ENCODE assay signal across 8 cellular contexts in genomic region chr20:3165473-3166337, GRCh38. TPM values are rescaled to one million over a fixed set of nuclear protein-coding genes. Genes with fewer than 3 reads are reported as not detected.
DNase-seq lines count a peak whose midpoint lies in the region; ATAC-seq and TF ChIP-seq lines count a peak whose summit lies in the region.

No MANE protein-coding gene starts in this region.

- H3K4me1 ChIP-seq in GM23248 (ENCODE audit: insufficient read depth) (no peaks in the 10 kb centered on the region), neural progenitor cell (peaks cover 3% of the 10 kb centered on the region), thyroid gland (peaks cover 13 to 33% of the 10 kb centered on the region in 2 donors)

- no peaks in the 10 kb centered on the region for H3K9me2 ChIP-seq in GM23248 (ENCODE audit: insufficient read depth)

- no peaks in the 10 kb centered on the region for H3K79me2 ChIP-seq in GM23248 (ENCODE audit: insufficient read depth)
- H3K79me2 ChIP-seq in neural progenitor cell (ENCODE audit: low read depth): no peaks in the 10 kb centered on the region

- intact Hi-C loops in left ventricle myocardium superior (cut with micrococcal nuclease): no loop called here
- intact Hi-C loops in thyroid gland (cut with DNase I): loop anchor here (2.0 kb wide), 1 partner anchor 29 kb away; no protein-coding TSS in a partner anchor

- DNase-seq in 8988T (peak; percentile 33), GM23248 (peak; percentile 46), SHP77 (lab: John Stamatoyannopoulos, UW) (peak; percentile 91 to 96), left ventricle myocardium superior (peak; percentile 84), neural progenitor cell (ENCODE audit: low spot score) (no peak), thyroid gland (no peak), LoVo (ENCODE audit: low spot score) (no peak)
- no peak for DNase-seq in activated CD4-positive, alpha-beta T cell treated with anti-CD3 and anti-CD28 coated beads for 1 hour

- H3K36me3 ChIP-seq in GM23248 (ENCODE audit: low read depth): no peaks in the 10 kb centered on the region
- no peaks in the 10 kb centered on the region for H3K36me3 ChIP-seq in neural progenitor cell
- H3K36me3 ChIP-seq in thyroid gland: no peaks in the 10 kb centered on the region

- H3K27ac ChIP-seq in GM23248 (no peak overlapping the region), neural progenitor cell (no peak overlapping the region), thyroid gland (no peak overlapping the region)

- H3K27me3 ChIP-seq in GM23248 (replicated peaks; ENCODE audit: insufficient read depth): no peaks in the 10 kb centered on the region
- H3K27me3 ChIP-seq in neural progenitor cell: peaks cover 23% of the 10 kb centered on the region
- H3K27me3 ChIP-seq in thyroid gland: no peaks in the 10 kb centered on the region

- no peaks in the 10 kb centered on the region for H4K20me1 ChIP-seq in GM23248 (ENCODE audit: insufficient read depth)
- H4K20me1 ChIP-seq in neural progenitor cell (ENCODE audit: low read depth): peaks cover 4% of the 10 kb centered on the region

- H3K4me3 ChIP-seq in GM23248 (no peak overlapping the region), neural progenitor cell (no peak overlapping the region), thyroid gland (replicated peaks in 1 of 3) (no peak overlapping the region)

- no peak for TF ChIP-seq CTCF in neural progenitor cell (IDR thresholded peaks at IDR 0.05)
- TF ChIP-seq CTCF in thyroid gland (IDR thresholded peaks at IDR 0.05): no peak

- in situ Hi-C loops in GM23248 (cut with MboI): no loop called here

- H3F3A ChIP-seq in GM23248 (ENCODE audit: insufficient read depth) (no peaks in the 10 kb centered on the region), neural progenitor cell (ENCODE audit: low read depth) (peaks cover 8% of the 10 kb centered on the region)

- H3K9me3 ChIP-seq in GM23248 (ENCODE audit: low read depth) (no peaks in the 10 kb centered on the region), neural progenitor cell (ENCODE audit: low read depth) (no peaks in the 10 kb centered on the region), thyroid gland (no peaks in the 10 kb centered on the region)

- peaks cover 12% of the 10 kb centered on the region for H3K27me3 Mint-ChIP-seq in neural progenitor cell (ENCODE audit: insufficient read depth, low read depth)

- H3K4me1 Mint-ChIP-seq in neural progenitor cell: peaks cover 4% of the 10 kb centered on the region

- ATAC-seq in left ventricle myocardium superior: peak; percentile 29

- TF ChIP-seq POLR2A in thyroid gland (IDR thresholded peaks at IDR 0.05): no peak

- WGBS in GM23248 (ENCODE audit: low coverage in 1 of 2, low lambda C conversion rate in 2 of 2, missing lambda C conversion rate in 2 of 2), 2 experiments: 68 to 72% methylated on average over 40 to 45 of the region's 45 CpGs
- 84 to 88% methylated on average over 29 to 31 of the region's 45 CpGs for WGBS in thyroid gland, 2 donors

- H3K4me3 Mint-ChIP-seq in neural progenitor cell: no peak overlapping the region

- no peaks in the 10 kb centered on the region for H3K9me3 Mint-ChIP-seq in neural progenitor cell

- H3K9ac ChIP-seq in GM23248 (no peak overlapping the region), neural progenitor cell (no peak overlapping the region)

- H3K4me2 ChIP-seq in GM23248 (ENCODE audit: unreplicated experiment): no peak overlapping the region
- H3K4me2 ChIP-seq in neural progenitor cell: no peak overlapping the region

- no peak overlapping the region for H3K27ac Mint-ChIP-seq in neural progenitor cell

- no peaks in the 10 kb centered on the region for H3K36me3 Mint-ChIP-seq in neural progenitor cell

- H2AFZ ChIP-seq in GM23248: no peak overlapping the region
- no peak overlapping the region for H2AFZ ChIP-seq in neural progenitor cell (replicated peaks)

RNA-seq across cellular contexts. Expression of gene FASTKD5, which starts 6.0 kb away (rescaled TPM):
- 12.5 and 15.7 TPM in 2 replicates for total RNA-seq in GM23248 (2014; rRNA removed; shearing (Covaris generic))
- 11.2 and 11.3 TPM in 2 replicates for polyA plus RNA-seq in GM23248 (2016; fragmentation: Nextera tagmentation; extraction: Ambion mirVana)
- total RNA-seq in left ventricle myocardium superior (29.1 TPM), neural progenitor cell (ENCODE audit: low replicate concordance) (13.2 and 17.7 TPM in 2 replicates), thyroid gland (10 to 100 TPM; 20.6 to 24.2 (median 21.3) TPM)

RNA-seq across cellular contexts. Expression of gene UBOX5, which starts 6.0 kb away (rescaled TPM):
- 3.8 and 6.4 TPM in 2 replicates for total RNA-seq in GM23248 (2014; rRNA removed; shearing (Covaris generic))
- 5.3 and 5.8 TPM in 2 replicates for polyA plus RNA-seq in GM23248 (2016; fragmentation: Nextera tagmentation; extraction: Ambion mirVana)
- total RNA-seq in left ventricle myocardium superior (2.9 TPM), neural progenitor cell (ENCODE audit: low replicate concordance) (3.7 and 6.2 TPM in 2 replicates), thyroid gland (10 to 100 TPM in 1 of 4 donors, 1 to 10 TPM in 3; 7.0 to 12.4 (median 8.7) TPM)

RNA-seq across cellular contexts. Expression of gene LZTS3, which starts 7.6 kb away (rescaled TPM):
- 9.0 and 12.1 TPM in 2 replicates for total RNA-seq in GM23248 (2014; rRNA removed; shearing (Covaris generic))
- polyA plus RNA-seq in GM23248 (2016; fragmentation: Nextera tagmentation; extraction: Ambion mirVana): 3.3 and 3.9 TPM in 2 replicates
- total RNA-seq in left ventricle myocardium superior (17.6 TPM), neural progenitor cell (ENCODE audit: low replicate concordance) (3.7 and 12.5 TPM in 2 replicates), thyroid gland (10 to 100 TPM; 27.7 to 39.1 (median 35.1) TPM)

RNA-seq across cellular contexts. Expression of gene DDRGK1, which starts 38.8 kb away (rescaled TPM):
- total RNA-seq in GM23248 (2014; rRNA removed; shearing (Covaris generic)): 50.8 and 63.0 TPM in 2 replicates
- 55.9 and 56.7 TPM in 2 replicates for polyA plus RNA-seq in GM23248 (2016; fragmentation: Nextera tagmentation; extraction: Ambion mirVana)
- total RNA-seq in left ventricle myocardium superior (37.2 TPM), neural progenitor cell (ENCODE audit: low replicate concordance) (27.9 and 58.4 TPM in 2 replicates), thyroid gland (100 to 1,000 TPM in 3 of 4 donors, 10 to 100 TPM in 1; 95.5 to 136 (median 126) TPM)

RNA-seq across cellular contexts. Expression of gene ITPA, which starts 43.6 kb away (rescaled TPM):
- total RNA-seq in GM23248 (2014; rRNA removed; shearing (Covaris generic)): 43.6 and 47.2 TPM in 2 replicates
- polyA plus RNA-seq in GM23248 (2016; fragmentation: Nextera tagmentation; extraction: Ambion mirVana): 63.8 and 72.4 TPM in 2 replicates
- total RNA-seq in left ventricle myocardium superior (17.2 TPM), neural progenitor cell (ENCODE audit: low replicate concordance) (18.2 and 27.7 TPM in 2 replicates), thyroid gland (10 to 100 TPM; 58.3 to 81.3 (median 68.2) TPM)

Comparison
In these comparisons a context has a peak if more than half of its experiments do, and no peak if none do; other contexts are left out.
1. DNase-seq: peak in 8988T (single experiment), GM23248 (single experiment), SHP77 (2 of 2) and left ventricle myocardium superior (single experiment); none in activated CD4-positive, alpha-beta T cell treated with anti-CD3 and anti-CD28 coated beads for 1 hour (single experiment), neural progenitor cell (single experiment), thyroid gland (0 of 2) and LoVo (single experiment).